ENCODE assay signal across 1 cellular context in the genomic region with DNA sequence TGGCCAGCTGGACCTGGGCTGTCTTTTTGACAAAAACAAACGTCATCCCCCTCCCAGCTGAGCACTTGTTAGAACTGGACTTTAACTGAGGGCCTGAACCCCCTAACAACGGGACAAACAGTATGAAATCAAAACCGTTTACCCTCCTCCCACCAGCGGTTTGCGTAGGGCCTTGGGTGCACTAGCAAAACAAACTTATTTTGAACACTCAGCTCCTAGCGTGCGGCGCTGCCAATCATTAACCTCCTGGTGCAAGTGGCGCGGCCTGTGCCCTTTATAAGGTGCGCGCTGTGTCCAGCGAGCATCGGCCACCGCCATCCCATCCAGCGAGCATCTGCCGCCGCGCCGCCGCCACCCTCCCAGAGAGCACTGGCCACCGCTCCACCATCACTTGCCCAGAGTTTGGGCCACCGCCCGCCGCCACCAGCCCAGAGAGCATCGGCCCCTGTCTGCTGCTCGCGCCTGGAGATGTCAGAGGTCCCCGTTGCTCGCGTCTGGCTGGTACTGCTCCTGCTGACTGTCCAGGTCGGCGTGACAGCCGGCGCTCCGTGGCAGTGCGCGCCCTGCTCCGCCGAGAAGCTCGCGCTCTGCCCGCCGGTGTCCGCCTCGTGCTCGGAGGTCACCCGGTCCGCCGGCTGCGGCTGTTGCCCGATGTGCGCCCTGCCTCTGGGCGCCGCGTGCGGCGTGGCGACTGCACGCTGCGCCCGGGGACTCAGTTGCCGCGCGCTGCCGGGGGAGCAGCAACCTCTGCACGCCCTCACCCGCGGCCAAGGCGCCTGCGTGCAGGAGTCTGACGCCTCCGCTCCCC.
TF ChIP-seq lines count a peak whose summit lies in the region.

A gene (plus strand): TSS at position 304 of the 808 bp plus-strand sequence. CDS start 165 bp downstream, at position 469.

TF ChIP-seq in HepG2, 621 proteins besides CTCF, POLR2A, EP300 and RAD21 (continued from another document and continues in another):
- no peak for TF ChIP-seq SMC3 (IDR thresholded peaks at IDR 0.05; ENCODE audit: low read length)
- no peak for TF ChIP-seq FOXA1 (IDR thresholded peaks at IDR 0.05)
- TF ChIP-seq FOXA1 (CRISPR knock-in tag; IDR thresholded peaks at IDR 0.05): no peak; the same call in 1 of the 2 replicates
- TF ChIP-seq, protein P1, sequence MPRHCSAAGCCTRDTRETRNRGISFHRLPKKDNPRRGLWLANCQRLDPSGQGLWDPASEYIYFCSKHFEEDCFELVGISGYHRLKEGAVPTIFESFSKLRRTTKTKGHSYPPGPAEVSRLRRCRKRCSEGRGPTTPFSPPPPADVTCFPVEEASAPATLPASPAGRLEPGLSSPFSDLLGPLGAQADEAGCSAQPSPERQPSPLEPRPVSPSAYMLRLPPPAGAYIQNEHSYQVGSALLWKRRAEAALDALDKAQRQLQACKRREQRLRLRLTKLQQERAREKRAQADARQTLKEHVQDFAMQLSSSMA (CRISPR knock-in tag; IDR thresholded peaks at IDR 0.05): peak; percentile 95; the same call in 1 of the 2 replicates
- TF ChIP-seq, protein P2, sequence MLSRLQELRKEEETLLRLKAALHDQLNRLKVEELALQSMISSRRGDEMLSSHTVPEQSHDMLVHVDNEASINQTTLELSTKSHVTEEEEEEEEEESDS (CRISPR knock-in tag; IDR thresholded peaks at IDR 0.05; ENCODE audit: borderline replicate concordance): no peak
- peak; percentile 53; the same call in 1 of the 2 replicates for TF ChIP-seq ZSCAN29 (CRISPR knock-in tag; conservative IDR thresholded peaks at IDR 0.05)
- TF ChIP-seq ZNF264 (CRISPR knock-in tag; IDR thresholded peaks at IDR 0.05): 0 out of 2 replicates have a peak, but pooled peaks have one; percentile 64
- peak; percentile 74 for TF ChIP-seq RXRA (CRISPR knock-in tag; IDR thresholded peaks at IDR 0.05)
- TF ChIP-seq HNF4G (IDR thresholded peaks at IDR 0.05; ENCODE audit: borderline replicate concordance, low read depth, low read length): peak; percentile 27; the same call in 1 of the 2 replicates
- TF ChIP-seq HNF4G (CRISPR knock-in tag; IDR thresholded peaks at IDR 0.05; ENCODE audit: borderline replicate concordance, low read depth): peak; percentile 86
- no peak; the same call in none of the 2 replicates for TF ChIP-seq ZNF34 (CRISPR knock-in tag; IDR thresholded peaks at IDR 0.05; ENCODE audit: borderline replicate concordance)
- TF ChIP-seq HOXA7 (CRISPR knock-in tag; IDR thresholded peaks at IDR 0.05): peak; percentile 91
- TF ChIP-seq, protein P3, sequence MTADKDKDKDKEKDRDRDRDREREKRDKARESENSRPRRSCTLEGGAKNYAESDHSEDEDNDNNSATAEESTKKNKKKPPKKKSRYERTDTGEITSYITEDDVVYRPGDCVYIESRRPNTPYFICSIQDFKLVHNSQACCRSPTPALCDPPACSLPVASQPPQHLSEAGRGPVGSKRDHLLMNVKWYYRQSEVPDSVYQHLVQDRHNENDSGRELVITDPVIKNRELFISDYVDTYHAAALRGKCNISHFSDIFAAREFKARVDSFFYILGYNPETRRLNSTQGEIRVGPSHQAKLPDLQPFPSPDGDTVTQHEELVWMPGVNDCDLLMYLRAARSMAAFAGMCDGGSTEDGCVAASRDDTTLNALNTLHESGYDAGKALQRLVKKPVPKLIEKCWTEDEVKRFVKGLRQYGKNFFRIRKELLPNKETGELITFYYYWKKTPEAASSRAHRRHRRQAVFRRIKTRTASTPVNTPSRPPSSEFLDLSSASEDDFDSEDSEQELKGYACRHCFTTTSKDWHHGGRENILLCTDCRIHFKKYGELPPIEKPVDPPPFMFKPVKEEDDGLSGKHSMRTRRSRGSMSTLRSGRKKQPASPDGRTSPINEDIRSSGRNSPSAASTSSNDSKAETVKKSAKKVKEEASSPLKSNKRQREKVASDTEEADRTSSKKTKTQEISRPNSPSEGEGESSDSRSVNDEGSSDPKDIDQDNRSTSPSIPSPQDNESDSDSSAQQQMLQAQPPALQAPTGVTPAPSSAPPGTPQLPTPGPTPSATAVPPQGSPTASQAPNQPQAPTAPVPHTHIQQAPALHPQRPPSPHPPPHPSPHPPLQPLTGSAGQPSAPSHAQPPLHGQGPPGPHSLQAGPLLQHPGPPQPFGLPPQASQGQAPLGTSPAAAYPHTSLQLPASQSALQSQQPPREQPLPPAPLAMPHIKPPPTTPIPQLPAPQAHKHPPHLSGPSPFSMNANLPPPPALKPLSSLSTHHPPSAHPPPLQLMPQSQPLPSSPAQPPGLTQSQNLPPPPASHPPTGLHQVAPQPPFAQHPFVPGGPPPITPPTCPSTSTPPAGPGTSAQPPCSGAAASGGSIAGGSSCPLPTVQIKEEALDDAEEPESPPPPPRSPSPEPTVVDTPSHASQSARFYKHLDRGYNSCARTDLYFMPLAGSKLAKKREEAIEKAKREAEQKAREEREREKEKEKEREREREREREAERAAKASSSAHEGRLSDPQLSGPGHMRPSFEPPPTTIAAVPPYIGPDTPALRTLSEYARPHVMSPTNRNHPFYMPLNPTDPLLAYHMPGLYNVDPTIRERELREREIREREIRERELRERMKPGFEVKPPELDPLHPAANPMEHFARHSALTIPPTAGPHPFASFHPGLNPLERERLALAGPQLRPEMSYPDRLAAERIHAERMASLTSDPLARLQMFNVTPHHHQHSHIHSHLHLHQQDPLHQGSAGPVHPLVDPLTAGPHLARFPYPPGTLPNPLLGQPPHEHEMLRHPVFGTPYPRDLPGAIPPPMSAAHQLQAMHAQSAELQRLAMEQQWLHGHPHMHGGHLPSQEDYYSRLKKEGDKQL (CRISPR knock-in tag; IDR thresholded peaks at IDR 0.05; ENCODE audit: low read depth): peak; percentile 53; the same call in 1 of the 2 replicates
- no peak for TF ChIP-seq ZNF569 (CRISPR knock-in tag; IDR thresholded peaks at IDR 0.05; ENCODE audit: borderline replicate concordance)
- TF ChIP-seq ZNF674 (CRISPR knock-in tag; IDR thresholded peaks at IDR 0.05; ENCODE audit: low read depth): no peak; the same call in none of the 2 replicates
- no peak for TF ChIP-seq HNRNPH1 (optimal IDR thresholded peaks at IDR 0.05; ENCODE audit: low read depth, low read length)
- peak; percentile 76; the same call in 1 of the 2 replicates for TF ChIP-seq ZFP62 (CRISPR knock-in tag; IDR thresholded peaks at IDR 0.05)
- TF ChIP-seq GATAD1 (CRISPR knock-in tag; IDR thresholded peaks at IDR 0.05): peak; percentile 74; the same call in 1 of the 2 replicates
- TF ChIP-seq AKAP8 (CRISPR knock-in tag; IDR thresholded peaks at IDR 0.05): 0 out of 2 replicates have a peak, but pooled peaks have one; percentile 31
- TF ChIP-seq, protein P4, sequence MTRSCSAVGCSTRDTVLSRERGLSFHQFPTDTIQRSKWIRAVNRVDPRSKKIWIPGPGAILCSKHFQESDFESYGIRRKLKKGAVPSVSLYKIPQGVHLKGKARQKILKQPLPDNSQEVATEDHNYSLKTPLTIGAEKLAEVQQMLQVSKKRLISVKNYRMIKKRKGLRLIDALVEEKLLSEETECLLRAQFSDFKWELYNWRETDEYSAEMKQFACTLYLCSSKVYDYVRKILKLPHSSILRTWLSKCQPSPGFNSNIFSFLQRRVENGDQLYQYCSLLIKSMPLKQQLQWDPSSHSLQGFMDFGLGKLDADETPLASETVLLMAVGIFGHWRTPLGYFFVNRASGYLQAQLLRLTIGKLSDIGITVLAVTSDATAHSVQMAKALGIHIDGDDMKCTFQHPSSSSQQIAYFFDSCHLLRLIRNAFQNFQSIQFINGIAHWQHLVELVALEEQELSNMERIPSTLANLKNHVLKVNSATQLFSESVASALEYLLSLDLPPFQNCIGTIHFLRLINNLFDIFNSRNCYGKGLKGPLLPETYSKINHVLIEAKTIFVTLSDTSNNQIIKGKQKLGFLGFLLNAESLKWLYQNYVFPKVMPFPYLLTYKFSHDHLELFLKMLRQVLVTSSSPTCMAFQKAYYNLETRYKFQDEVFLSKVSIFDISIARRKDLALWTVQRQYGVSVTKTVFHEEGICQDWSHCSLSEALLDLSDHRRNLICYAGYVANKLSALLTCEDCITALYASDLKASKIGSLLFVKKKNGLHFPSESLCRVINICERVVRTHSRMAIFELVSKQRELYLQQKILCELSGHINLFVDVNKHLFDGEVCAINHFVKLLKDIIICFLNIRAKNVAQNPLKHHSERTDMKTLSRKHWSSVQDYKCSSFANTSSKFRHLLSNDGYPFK (CRISPR knock-in tag; IDR thresholded peaks at IDR 0.05; ENCODE audit: borderline replicate concordance): no peak
- TF ChIP-seq ZFP82 (CRISPR knock-in tag; IDR thresholded peaks at IDR 0.05; ENCODE audit: borderline replicate concordance): peak; percentile 92
- no peak; the same call in 1 of the 2 replicates for TF ChIP-seq ZNF256 (CRISPR knock-in tag; conservative IDR thresholded peaks at IDR 0.05)
- 0 out of 2 replicates have a peak, but pooled peaks have one; percentile 39 for TF ChIP-seq PAWR (CRISPR knock-in tag; IDR thresholded peaks at IDR 0.05; ENCODE audit: borderline replicate concordance)
- TF ChIP-seq ZFP37 (CRISPR knock-in tag; IDR thresholded peaks at IDR 0.05; ENCODE audit: borderline replicate concordance): peak; percentile 86; the same call in 1 of the 2 replicates
- TF ChIP-seq, protein P5, sequence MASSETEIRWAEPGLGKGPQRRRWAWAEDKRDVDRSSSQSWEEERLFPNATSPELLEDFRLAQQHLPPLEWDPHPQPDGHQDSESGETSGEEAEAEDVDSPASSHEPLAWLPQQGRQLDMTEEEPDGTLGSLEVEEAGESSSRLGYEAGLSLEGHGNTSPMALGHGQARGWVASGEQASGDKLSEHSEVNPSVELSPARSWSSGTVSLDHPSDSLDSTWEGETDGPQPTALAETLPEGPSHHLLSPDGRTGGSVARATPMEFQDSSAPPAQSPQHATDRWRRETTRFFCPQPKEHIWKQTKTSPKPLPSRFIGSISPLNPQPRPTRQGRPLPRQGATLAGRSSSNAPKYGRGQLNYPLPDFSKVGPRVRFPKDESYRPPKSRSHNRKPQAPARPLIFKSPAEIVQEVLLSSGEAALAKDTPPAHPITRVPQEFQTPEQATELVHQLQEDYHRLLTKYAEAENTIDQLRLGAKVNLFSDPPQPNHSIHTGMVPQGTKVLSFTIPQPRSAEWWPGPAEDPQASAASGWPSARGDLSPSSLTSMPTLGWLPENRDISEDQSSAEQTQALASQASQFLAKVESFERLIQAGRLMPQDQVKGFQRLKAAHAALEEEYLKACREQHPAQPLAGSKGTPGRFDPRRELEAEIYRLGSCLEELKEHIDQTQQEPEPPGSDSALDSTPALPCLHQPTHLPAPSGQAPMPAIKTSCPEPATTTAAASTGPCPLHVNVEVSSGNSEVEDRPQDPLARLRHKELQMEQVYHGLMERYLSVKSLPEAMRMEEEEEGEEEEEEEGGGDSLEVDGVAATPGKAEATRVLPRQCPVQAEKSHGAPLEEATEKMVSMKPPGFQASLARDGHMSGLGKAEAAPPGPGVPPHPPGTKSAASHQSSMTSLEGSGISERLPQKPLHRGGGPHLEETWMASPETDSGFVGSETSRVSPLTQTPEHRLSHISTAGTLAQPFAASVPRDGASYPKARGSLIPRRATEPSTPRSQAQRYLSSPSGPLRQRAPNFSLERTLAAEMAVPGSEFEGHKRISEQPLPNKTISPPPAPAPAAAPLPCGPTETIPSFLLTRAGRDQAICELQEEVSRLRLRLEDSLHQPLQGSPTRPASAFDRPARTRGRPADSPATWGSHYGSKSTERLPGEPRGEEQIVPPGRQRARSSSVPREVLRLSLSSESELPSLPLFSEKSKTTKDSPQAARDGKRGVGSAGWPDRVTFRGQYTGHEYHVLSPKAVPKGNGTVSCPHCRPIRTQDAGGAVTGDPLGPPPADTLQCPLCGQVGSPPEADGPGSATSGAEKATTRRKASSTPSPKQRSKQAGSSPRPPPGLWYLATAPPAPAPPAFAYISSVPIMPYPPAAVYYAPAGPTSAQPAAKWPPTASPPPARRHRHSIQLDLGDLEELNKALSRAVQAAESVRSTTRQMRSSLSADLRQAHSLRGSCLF (CRISPR knock-in tag; IDR thresholded peaks at IDR 0.05; ENCODE audit: borderline replicate concordance): peak; percentile 61; the same call in 1 of the 2 replicates
- TF ChIP-seq, protein P6, sequence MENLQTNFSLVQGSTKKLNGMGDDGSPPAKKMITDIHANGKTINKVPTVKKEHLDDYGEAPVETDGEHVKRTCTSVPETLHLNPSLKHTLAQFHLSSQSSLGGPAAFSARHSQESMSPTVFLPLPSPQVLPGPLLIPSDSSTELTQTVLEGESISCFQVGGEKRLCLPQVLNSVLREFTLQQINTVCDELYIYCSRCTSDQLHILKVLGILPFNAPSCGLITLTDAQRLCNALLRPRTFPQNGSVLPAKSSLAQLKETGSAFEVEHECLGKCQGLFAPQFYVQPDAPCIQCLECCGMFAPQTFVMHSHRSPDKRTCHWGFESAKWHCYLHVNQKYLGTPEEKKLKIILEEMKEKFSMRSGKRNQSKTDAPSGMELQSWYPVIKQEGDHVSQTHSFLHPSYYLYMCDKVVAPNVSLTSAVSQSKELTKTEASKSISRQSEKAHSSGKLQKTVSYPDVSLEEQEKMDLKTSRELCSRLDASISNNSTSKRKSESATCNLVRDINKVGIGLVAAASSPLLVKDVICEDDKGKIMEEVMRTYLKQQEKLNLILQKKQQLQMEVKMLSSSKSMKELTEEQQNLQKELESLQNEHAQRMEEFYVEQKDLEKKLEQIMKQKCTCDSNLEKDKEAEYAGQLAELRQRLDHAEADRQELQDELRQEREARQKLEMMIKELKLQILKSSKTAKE (CRISPR knock-in tag; IDR thresholded peaks at IDR 0.05; ENCODE audit: borderline replicate concordance): peak; percentile 83
- 0 out of 2 replicates have a peak, but pooled peaks have one; percentile 18 for TF ChIP-seq FOXM1 (CRISPR knock-in tag; IDR thresholded peaks at IDR 0.05)
- TF ChIP-seq FOSL1 (CRISPR knock-in tag; IDR thresholded peaks at IDR 0.05; ENCODE audit: borderline replicate concordance): no peak
- peak; percentile 79 for TF ChIP-seq RNF2 (conservative IDR thresholded peaks at IDR 0.05; ENCODE audit: low read depth)
- TF ChIP-seq NFIC (IDR thresholded peaks at IDR 0.05; ENCODE audit: low read length): no peak
- TF ChIP-seq, protein P7, sequence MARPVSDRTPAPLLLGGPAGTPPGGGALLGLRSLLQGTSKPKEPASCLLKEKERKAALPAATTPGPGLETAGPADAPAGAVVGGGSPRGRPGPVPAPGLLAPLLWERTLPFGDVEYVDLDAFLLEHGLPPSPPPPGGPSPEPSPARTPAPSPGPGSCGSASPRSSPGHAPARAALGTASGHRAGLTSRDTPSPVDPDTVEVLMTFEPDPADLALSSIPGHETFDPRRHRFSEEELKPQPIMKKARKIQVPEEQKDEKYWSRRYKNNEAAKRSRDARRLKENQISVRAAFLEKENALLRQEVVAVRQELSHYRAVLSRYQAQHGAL (CRISPR knock-in tag; IDR thresholded peaks at IDR 0.05; ENCODE audit: not compliant biosample characterization): peak; percentile 96
- TF ChIP-seq NFKB2 (CRISPR knock-in tag; IDR thresholded peaks at IDR 0.05; ENCODE audit: borderline replicate concordance): peak; percentile 94
- TF ChIP-seq ZZZ3 (CRISPR knock-in tag; IDR thresholded peaks at IDR 0.05; ENCODE audit: borderline replicate concordance): peak; percentile 72; the same call in 1 of the 2 replicates
- TF ChIP-seq, protein P8, sequence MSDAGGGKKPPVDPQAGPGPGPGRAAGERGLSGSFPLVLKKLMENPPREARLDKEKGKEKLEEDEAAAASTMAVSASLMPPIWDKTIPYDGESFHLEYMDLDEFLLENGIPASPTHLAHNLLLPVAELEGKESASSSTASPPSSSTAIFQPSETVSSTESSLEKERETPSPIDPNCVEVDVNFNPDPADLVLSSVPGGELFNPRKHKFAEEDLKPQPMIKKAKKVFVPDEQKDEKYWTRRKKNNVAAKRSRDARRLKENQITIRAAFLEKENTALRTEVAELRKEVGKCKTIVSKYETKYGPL (CRISPR knock-in tag; IDR thresholded peaks at IDR 0.05): no peak
- peak; percentile 96 for TF ChIP-seq RARG (CRISPR knock-in tag; IDR thresholded peaks at IDR 0.05; ENCODE audit: low read depth)
- TF ChIP-seq KAT8 (CRISPR knock-in tag; IDR thresholded peaks at IDR 0.05): peak; percentile 49; the same call in 1 of the 2 replicates
- peak; percentile 63 for TF ChIP-seq TCF7 (IDR thresholded peaks at IDR 0.05; ENCODE audit: low read depth)
- TF ChIP-seq HMG20B (CRISPR knock-in tag; conservative IDR thresholded peaks at IDR 0.05): no peak
